8 cellular contexts compared by ENCODE assay signal in the genomic region with DNA sequence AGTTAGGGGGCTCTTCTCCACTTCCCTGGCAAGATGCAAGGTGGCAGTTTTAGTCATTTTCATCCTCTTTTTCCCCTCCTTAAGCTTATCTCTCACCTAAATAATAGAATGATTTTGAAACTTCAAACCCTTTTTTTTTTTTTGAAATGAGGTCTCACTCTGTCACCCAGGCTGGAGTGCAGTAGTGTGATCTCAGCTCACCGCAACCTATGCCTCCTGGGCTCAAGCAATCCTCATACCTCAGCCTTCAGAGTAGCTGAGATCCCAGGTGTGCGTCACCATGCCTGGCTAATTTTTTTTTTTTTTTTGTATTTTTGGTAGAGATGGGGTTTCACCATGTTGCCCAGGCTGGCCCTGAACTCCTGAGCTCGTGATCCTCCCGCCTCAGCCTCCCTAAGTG. TPM values are rescaled to one million over a fixed set of nuclear protein-coding genes. Genes with fewer than 3 reads are reported as not detected.
A peak's percentile ranks its signal among the peaks of the same experiment; 100 is the strongest.
DNase-seq lines count a peak whose midpoint lies in the region; ATAC-seq, FAIRE-seq and TF ChIP-seq lines count a peak whose summit lies in the region.
"Not testable (repeated sequence)": the region's sequence is repeated elsewhere in the genome, so short reads cannot be mapped to it uniquely, and the experiment has no call there.

No MANE protein-coding gene starts in this region.

- H3K4me1 Mint-ChIP-seq in WTC11 = peaks cover 21% of the 10 kb centered on the region
- not testable (repeated sequence) for H3K4me1 Mint-ChIP-seq in astrocyte (ENCODE audit: low read depth, unreplicated experiment)

- ATAC-seq in GM18499 (IDR thresholded peaks at IDR 0.05; ENCODE audit: insufficient read depth, unreplicated experiment) = peak; percentile 14
- peak; percentile 19 for ATAC-seq in GM21619 (IDR thresholded peaks at IDR 0.05; ENCODE audit: unreplicated experiment)
- ATAC-seq in HG03460 (IDR thresholded peaks at IDR 0.05; ENCODE audit: unreplicated experiment) = peak; percentile 20
- ATAC-seq in WTC11 = peak; percentile 8; the same call in 1 of the 2 replicates
- not testable (repeated sequence) for ATAC-seq in heart left ventricle

- H2AFZ ChIP-seq in astrocyte (ENCODE audit: low read depth, low read length) = not testable (repeated sequence)
- H2AFZ ChIP-seq in neuron (ENCODE audit: low read depth, low read length) = peak overlapping the region; percentile 30

- not testable (repeated sequence) for H3K27ac Mint-ChIP-seq in WTC11; astrocyte (ENCODE audit: unreplicated experiment)

- not testable (repeated sequence) for H4K20me1 ChIP-seq in astrocyte (ENCODE audit: insufficient read depth, low read length)

- intact Hi-C loops in heart left ventricle (cut with DNase I); thyroid gland (cut with DNase I): not testable (repeated sequence)

- H3K79me2 ChIP-seq in astrocyte (ENCODE audit: insufficient read depth, low read length) = not testable (repeated sequence)

- H3K4me1 ChIP-seq in astrocyte (ENCODE audit: insufficient read depth, low read length) (peaks cover 16% of the 10 kb centered on the region), heart left ventricle (peaks cover 0 to 38% (median 26%) of the 10 kb centered on the region in 12 donors), neuron (ENCODE audit: insufficient read depth, low read length) (peaks cover 18% of the 10 kb centered on the region), thyroid gland (peaks cover 0 to 17% of the 10 kb centered on the region in 2 donors)

- not testable (repeated sequence) for H3K9me3 ChIP-seq in astrocyte (ENCODE audit: insufficient read depth, low read depth, low read length); heart left ventricle; neuron (ENCODE audit: low read length); thyroid gland

- not testable (repeated sequence) for H3K36me3 ChIP-seq in astrocyte (ENCODE audit: insufficient read depth, low read length); heart left ventricle; neuron (ENCODE audit: insufficient read depth, low read length); thyroid gland

- TF ChIP-seq CTCF in WTC11 (IDR thresholded peaks at IDR 0.05); astrocyte (IDR thresholded peaks at IDR 0.05; ENCODE audit: insufficient read depth, low read depth, low read length); heart left ventricle (IDR thresholded peaks at IDR 0.05); thyroid gland (IDR thresholded peaks at IDR 0.05): not testable (repeated sequence)

- CTCF ChIA-PET in WTC11 (lab: Charles Lee) = interaction anchor here (0.6 to 2.0 kb wide), 18 partner anchors 8 to 810 kb away, joined by 3 to 15 read pairs (median 4); a partner anchor contains a TSS

- not testable (repeated sequence) for TF ChIP-seq POLR2A in heart left ventricle (IDR thresholded peaks at IDR 0.05); thyroid gland (IDR thresholded peaks at IDR 0.05)

- not testable (repeated sequence) for H3K27me3 Mint-ChIP-seq in WTC11 (ENCODE audit: low read depth); astrocyte (ENCODE audit: low read depth, unreplicated experiment)

- H3K27me3 ChIP-seq in astrocyte (ENCODE audit: insufficient read depth, low read length); heart left ventricle; neuron (ENCODE audit: insufficient read depth, low read length); thyroid gland: not testable (repeated sequence)

- not testable (repeated sequence) for H3K9me3 Mint-ChIP-seq in WTC11; astrocyte (ENCODE audit: unreplicated experiment)

- not testable (repeated sequence) for DNase-seq in WTC11 (ENCODE audit: low spot score); astrocyte (ENCODE audit: low read depth); heart left ventricle; thyroid gland

- 78 to 89% (median 85%) methylated on average over 4 of the region's 4 CpGs for WGBS in heart left ventricle, 4 donors
- 84 to 85% methylated on average over 4 of the region's 4 CpGs for WGBS in thyroid gland, 2 donors

- H3K4me3 Mint-ChIP-seq in WTC11; astrocyte (ENCODE audit: unreplicated experiment): not testable (repeated sequence)

- H3K4me2 ChIP-seq in astrocyte (ENCODE audit: low read length) = peak overlapping the region; percentile 45

- H3K9ac ChIP-seq in astrocyte (ENCODE audit: low read length) = not testable (repeated sequence)

- not testable (repeated sequence) for H3K27ac ChIP-seq in astrocyte (ENCODE audit: low read depth, low read length)
- H3K27ac ChIP-seq in heart left ventricle (peak overlapping the region in 11 of 12 donors; percentile 35 to 76 (median 60)), thyroid gland (peak overlapping the region in 2 of 3 donors; percentile 12 to 26)

- not testable (repeated sequence) for H3K4me3 ChIP-seq in astrocyte (ENCODE audit: insufficient read depth, low read depth, low read length); neuron (ENCODE audit: low read length); thyroid gland (replicated peaks in 1 of 3)
- peak overlapping the region in 1 of 12 donors; percentile 1 for H3K4me3 ChIP-seq in heart left ventricle

- not testable (repeated sequence) for FAIRE-seq in astrocyte (lab: Jason Lieb, UNC)

- POLR2A ChIA-PET in WTC11 (lab: Charles Lee) = interaction anchor here (0.7 to 1.4 kb wide), 2 partner anchors 9 to 34 kb away, joined by 3 to 10 read pairs; a partner anchor contains a TSS

- H3K36me3 Mint-ChIP-seq in WTC11; astrocyte (ENCODE audit: low read depth, unreplicated experiment): not testable (repeated sequence)

RNA-seq across cellular contexts. Expression of a gene that starts 9.8 kb away (rescaled TPM):
- 64.3 to 69.4 TPM (median 68.8 TPM) in 3 replicates for total RNA-seq in WTC11 (2021)
- 65.6 and 72.6 TPM in 2 replicates for total RNA-seq in astrocyte
- 100 to 1,000 TPM; 134 to 311 (median 158) TPM for total RNA-seq in heart left ventricle
- polyA plus RNA-seq in heart left ventricle = 100 to 1,000 TPM; 128 to 217 TPM
- 10 to 100 TPM; 41.8 to 64.5 (median 53.5) TPM for total RNA-seq in thyroid gland

RNA-seq across cellular contexts. Expression of a gene that starts 13.5 kb away (rescaled TPM):
- total RNA-seq in WTC11 (2021) (4.4 to 10.0 TPM (median 6.8 TPM) in 3 replicates), astrocyte (5.6 and 5.9 TPM in 2 replicates), heart left ventricle (10 to 100 TPM; 20.3 to 53.4 (median 31.8) TPM), thyroid gland (10 to 100 TPM; 14.7 to 27.8 (median 19.7) TPM)
- polyA plus RNA-seq in heart left ventricle = 10 to 100 TPM; 20.1 to 23.3 TPM

RNA-seq across cellular contexts. Expression of a gene that starts 20.7 kb away (rescaled TPM):
- total RNA-seq in WTC11 (2021) (12.1 to 13.8 TPM (median 13.1 TPM) in 3 replicates), astrocyte (2.5 and 2.7 TPM in 2 replicates), heart left ventricle (10 to 100 TPM in 2 of 9 donors, 1 to 10 TPM in 7; 2.1 to 28.5 (median 6.0) TPM), thyroid gland (1 to 10 TPM; 4.0 to 8.1 (median 5.2) TPM)
- polyA plus RNA-seq in heart left ventricle = 1 to 10 TPM; 4.5 to 5.8 TPM

RNA-seq across cellular contexts. Expression of a gene that starts 31.9 kb away (rescaled TPM):
- total RNA-seq in WTC11 (2021) (51.3 to 56.4 TPM (median 51.4 TPM) in 3 replicates), astrocyte (15.4 and 20.1 TPM in 2 replicates), heart left ventricle (10 to 100 TPM in 3 of 9 donors, 1 to 10 TPM in 6; 6.8 to 16.1 (median 9.5) TPM), thyroid gland (10 to 100 TPM; 23.0 to 39.4 (median 31.8) TPM)
- polyA plus RNA-seq in heart left ventricle = 10 to 100 TPM in 1 of 2 donors, 1 to 10 TPM in 1; 7.5 to 10.5 TPM

RNA-seq across cellular contexts. Expression of a gene that starts 39.8 kb away (rescaled TPM):
- total RNA-seq in WTC11 (2021) = 107 to 146 TPM (median 116 TPM) in 3 replicates
- 58.9 and 65.6 TPM in 2 replicates for total RNA-seq in astrocyte
- 100 to 1,000 TPM in 5 of 9 donors, 10 to 100 TPM in 4; 54.8 to 126 (median 106) TPM for total RNA-seq in heart left ventricle
- polyA plus RNA-seq in heart left ventricle = 100 to 1,000 TPM in 1 of 2 donors, 10 to 100 TPM in 1; 79.7 to 111 TPM
- total RNA-seq in thyroid gland = 10 to 100 TPM; 34.8 to 60.6 (median 50.3) TPM
